ENCODE assay signal across 24 cellular contexts in genomic region chr10:116685807-116686206, GRCh38.
"Had no signal": no experiment of that assay in that cellular context is flagged by ENCODE, and none has a peak within 500 bp of the region (broad histone marks: within the 10 kb centered on the region; RNA-seq: fewer than 3 reads in every experiment).

No MANE protein-coding gene starts in this region.

- H3K4me3 Mint-ChIP-seq: dendritic cell treated with granulocyte-macrophage colony-stimulating factor and Interleukin-4, amounts not matched to agents 40 ng/mL and 50 ng/mL, for 4 days; effector memory CD8-positive, alpha-beta T cell; endodermal cell; mesothelial cell of epicardium had no signal

- H3K36me3 ChIP-seq: colonic mucosa, esophagus squamous epithelium, gastrocnemius medialis, left lung, lower lobe of right lung had no signal

- H3K4me3 ChIP-seq: colonic mucosa, esophagus squamous epithelium, gastrocnemius medialis, heart right ventricle, left lung, lower lobe of right lung, mucosa of descending colon had no signal

- H3K27me3 Mint-ChIP-seq: effector memory CD8-positive, alpha-beta T cell had no signal

- DNase-seq: colonic mucosa; cortex of kidney; effector CD8-positive, alpha-beta T cell; effector memory CD8-positive, alpha-beta T cell; endodermal cell; erythroblast; esophagus squamous epithelium; foreskin fibroblast; foreskin melanocyte; gastrocnemius medialis; glutamatergic neuron; head of caudate nucleus; heart right ventricle; hippocampal formation; left cardiac atrium; left lung; left ventricle myocardium superior; lower lobe of right lung; mesenchymal stem cell; mucosa of descending colon had no signal

- H3K27ac Mint-ChIP-seq: dendritic cell treated with granulocyte-macrophage colony-stimulating factor and Interleukin-4, amounts not matched to agents 40 ng/mL and 50 ng/mL, for 4 days; effector memory CD8-positive, alpha-beta T cell; endodermal cell; mesothelial cell of epicardium had no signal

- ATAC-seq: effector memory CD8-positive, alpha-beta T cell; esophagus mucosa; gastrocnemius medialis; heart right ventricle; left cardiac atrium; left lung; left ventricle myocardium superior; lower lobe of right lung; mucosa of descending colon had no signal

- H3K27ac ChIP-seq: colonic mucosa, epithelial cell of prostate, esophagus squamous epithelium, gastrocnemius medialis, heart right ventricle, left lung, lower lobe of right lung had no signal

- H3K9me3 Mint-ChIP-seq: dendritic cell treated with granulocyte-macrophage colony-stimulating factor and Interleukin-4, amounts not matched to agents 40 ng/mL and 50 ng/mL, for 4 days; effector memory CD8-positive, alpha-beta T cell; mesothelial cell of epicardium had no signal

- H3K4me1 ChIP-seq: colonic mucosa had no signal

- H3K9me3 ChIP-seq: colonic mucosa, esophagus squamous epithelium, gastrocnemius medialis, heart right ventricle, left lung, lower lobe of right lung, mucosa of descending colon had no signal

- H3K27me3 ChIP-seq: colonic mucosa, gastrocnemius medialis, heart right ventricle had no signal
